Comparison of ENCODE assay signal across 1 cellular context in genomic region chr17:56680676-56681075, GRCh38.
TF ChIP-seq lines count a peak whose summit lies in the region.

No MANE protein-coding gene starts in this region.

TF ChIP-seq in A549, 52 proteins besides CTCF, POLR2A, EP300 and RAD21 (continued from another document):
- no peak for TF ChIP-seq CEBPB (IDR thresholded peaks at IDR 0.05)
- TF ChIP-seq PHF8 (IDR thresholded peaks at IDR 0.05; ENCODE audit: borderline replicate concordance, low read depth), result no peak
- TF ChIP-seq JUNB (IDR thresholded peaks at IDR 0.05), result no peak
- TF ChIP-seq TFCP2L1 (CRISPR knock-in tag; IDR thresholded peaks at IDR 0.05), result no peak
- no peak for TF ChIP-seq ESRRA (IDR thresholded peaks at IDR 0.05; ENCODE audit: borderline replicate concordance, low read length)
